In the genomic region with DNA sequence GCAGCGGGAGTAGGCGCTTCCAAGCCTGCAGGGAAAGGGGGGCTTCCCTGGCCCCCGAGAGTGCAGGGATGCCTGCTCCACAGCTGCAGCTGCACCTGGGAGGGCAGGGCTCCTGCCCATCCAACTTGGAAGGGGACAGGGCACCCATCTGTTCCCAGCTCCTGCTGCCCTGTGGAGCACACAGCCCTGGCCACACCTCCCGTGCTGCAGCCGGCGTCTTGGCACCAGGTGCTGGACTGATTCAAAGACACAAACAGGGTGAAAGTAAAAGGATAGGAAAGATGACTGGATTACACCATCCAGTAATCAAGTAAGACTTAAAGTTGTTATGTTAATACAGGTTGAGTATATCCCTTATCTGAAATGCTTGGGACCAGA, we compare ENCODE assay signal across 23 cellular contexts. TPM values are rescaled to one million over a fixed set of nuclear protein-coding genes. Genes with fewer than 3 reads are reported as not detected.
A peak's percentile ranks its signal among the peaks of the same experiment; 100 is the strongest.
DNase-seq lines count a peak whose midpoint lies in the region; ATAC-seq, FAIRE-seq and TF ChIP-seq lines count a peak whose summit lies in the region.
"Had no signal": no experiment of that assay in that cellular context is flagged by ENCODE, and none has a peak within 500 bp of the region (broad histone marks: within the 10 kb centered on the region; RNA-seq: fewer than 3 reads in every experiment).

No MANE protein-coding gene starts in this region.

- 0 out of 2 replicates have a peak, but pooled peaks have one; percentile 15 for TF ChIP-seq POLR2A in GM12892 (IDR thresholded peaks at IDR 0.05; ENCODE audit: low read depth, low read length)
- TF ChIP-seq POLR2A in HepG2 (IDR thresholded peaks at IDR 0.05; ENCODE audit: insufficient read depth in 1 of 2, low read depth in 2 of 2, low read length in 2 of 2), result no peak

- peak; percentile 81 for FAIRE-seq in GM12892 (lab: Jason Lieb, UNC)
- no peak for FAIRE-seq in HepG2 (lab: Jason Lieb, UNC)
- FAIRE-seq: A204.1, D721Med, GM12891, H54 had no signal

- H3K36me3 ChIP-seq in BLaER1 (peaks cover 100% of the 10 kb centered on the region), HepG2 (replicated peaks in 1 of 2; ENCODE audit: control insufficient read depth in 1 of 2, insufficient read depth in 2 of 2, low read length in 2 of 2) (peaks cover 13 to 33% of the 10 kb centered on the region in 2 experiments)

- H3K4me3 ChIP-seq in BLaER1 (peak overlapping the region; percentile 49), HepG2 (replicated peaks in 1 of 3; ENCODE audit: insufficient read depth in 1 of 3, low read depth in 2 of 3, low read length in 3 of 3) (no peak overlapping the region), coronary artery (no peak overlapping the region)
- H3K4me3 ChIP-seq: HAP-1 had no signal

- H4K20me1 ChIP-seq in BLaER1 (no peaks in the 10 kb centered on the region), HepG2 (ENCODE audit: insufficient read depth, low read length) (no peaks in the 10 kb centered on the region)

- H3K4me1 Mint-ChIP-seq in activated CD4-positive, alpha-beta T cell treated with anti-CD3 and anti-CD28 coated beads, Interleukin-2, amount 10 ng/mL, durations not matched to agents 24 days and 14 days, result peaks cover 18% of the 10 kb centered on the region
- peaks cover 22 to 25% of the 10 kb centered on the region in 2 donors for H3K4me1 Mint-ChIP-seq in natural killer cell treated with Interleukin-12 subunit alpha and Interleukin-12 subunit beta and Interleukin-15 and Interleukin-18, amount 100 ng/mL, for 72 hours (ENCODE audit: low read depth in 2 of 2)

- CTCF ChIA-PET in HepG2 (lab: Yijun Ruan, JAX; ENCODE audit: low intra/inter-chr PET ratio, low total read pairs), result no interaction called here

- TF ChIP-seq CTCF in HepG2 (CRISPR knock-in tag; IDR thresholded peaks at IDR 0.05) (no peak), coronary artery (IDR thresholded peaks at IDR 0.05) (no peak)

- intact Hi-C loops in HepG2 (cut with micrococcal nuclease; ENCODE audit: unreplicated experiment) (no loop called here), left ventricle myocardium superior (cut with micrococcal nuclease) (no loop called here)
- intact Hi-C loops in activated CD4-positive, alpha-beta T cell treated with anti-CD3 and anti-CD28 coated beads, Interleukin-2, amount 10 ng/mL, durations not matched to agents 24 days and 14 days (cut with micrococcal nuclease), result no loop called here

- ATAC-seq in HepG2, result peak; percentile 22; the same call in 1 of the 3 replicates
- no peak for ATAC-seq in left ventricle myocardium superior
- no peak for ATAC-seq in natural killer cell treated with Interleukin-12 subunit alpha and Interleukin-12 subunit beta and Interleukin-15 and Interleukin-18, amount 100 ng/mL, for 72 hours

- no peak overlapping the region for H3K4me3 Mint-ChIP-seq in activated CD4-positive, alpha-beta T cell treated with anti-CD3 and anti-CD28 coated beads, Interleukin-2, amount 10 ng/mL, durations not matched to agents 24 days and 14 days
- no peak overlapping the region for H3K4me3 Mint-ChIP-seq in natural killer cell treated with Interleukin-12 subunit alpha and Interleukin-12 subunit beta and Interleukin-15 and Interleukin-18, amount 100 ng/mL, for 72 hours
- H3K4me3 Mint-ChIP-seq: CD14-positive monocyte; CD4-positive, alpha-beta T cell; CD8-positive, alpha-beta memory T cell had no signal

- peaks cover 18% of the 10 kb centered on the region for H3K9me3 Mint-ChIP-seq in activated CD4-positive, alpha-beta T cell treated with anti-CD3 and anti-CD28 coated beads, Interleukin-2, amount 10 ng/mL, durations not matched to agents 24 days and 14 days
- peaks cover 4% of the 10 kb centered on the region for H3K9me3 Mint-ChIP-seq in natural killer cell treated with Interleukin-12 subunit alpha and Interleukin-12 subunit beta and Interleukin-15 and Interleukin-18, amount 100 ng/mL, for 72 hours

- H3K27ac ChIP-seq in BLaER1 (no peak overlapping the region), HepG2 (ENCODE audit: extremely low read length, insufficient read depth, low read length) (no peak overlapping the region), coronary artery (no peak overlapping the region)
- H3K27ac ChIP-seq: 22Rv1 had no signal

- H3K27me3 ChIP-seq in BLaER1 (no peaks in the 10 kb centered on the region), HepG2 (ENCODE audit: control insufficient read depth in 1 of 2, insufficient read depth in 2 of 2, low read length in 2 of 2) (no peaks in the 10 kb centered on the region)

- peaks cover 16% of the 10 kb centered on the region for H3K79me2 ChIP-seq in HepG2 (ENCODE audit: insufficient read depth, low read length)

- H3K27me3 Mint-ChIP-seq in activated CD4-positive, alpha-beta T cell treated with anti-CD3 and anti-CD28 coated beads, Interleukin-2, amount 10 ng/mL, durations not matched to agents 24 days and 14 days, result no peaks in the 10 kb centered on the region
- no peaks in the 10 kb centered on the region for H3K27me3 Mint-ChIP-seq in natural killer cell treated with Interleukin-12 subunit alpha and Interleukin-12 subunit beta and Interleukin-15 and Interleukin-18, amount 100 ng/mL, for 72 hours
- H3K27me3 Mint-ChIP-seq: CD4-positive, alpha-beta T cell; CD8-positive, alpha-beta memory T cell had no signal

- no peak overlapping the region for H3K4me2 ChIP-seq in BLaER1
- no peak overlapping the region for H3K4me2 ChIP-seq in HepG2 (ENCODE audit: low read depth, low read length)

- no peak overlapping the region for H2AFZ ChIP-seq in HepG2 (ENCODE audit: low read length)

- no peak for TF ChIP-seq EP300 in HepG2 (IDR thresholded peaks at IDR 0.05; ENCODE audit: low read depth in 2 of 2, low read length in 2 of 2)
- no peak for TF ChIP-seq EP300 in HepG2 (CRISPR knock-in tag; IDR thresholded peaks at IDR 0.05; ENCODE audit: borderline replicate concordance)

- 100% methylated on average over 4 of the region's 6 CpGs for WGBS in HepG2 (ENCODE audit: low lambda C conversion rate)

- H3K36me3 Mint-ChIP-seq in activated CD4-positive, alpha-beta T cell treated with anti-CD3 and anti-CD28 coated beads, Interleukin-2, amount 10 ng/mL, durations not matched to agents 24 days and 14 days (ENCODE audit: low read depth), result peaks cover 97% of the 10 kb centered on the region
- peaks cover 43% of the 10 kb centered on the region for H3K36me3 Mint-ChIP-seq in natural killer cell treated with Interleukin-12 subunit alpha and Interleukin-12 subunit beta and Interleukin-15 and Interleukin-18, amount 100 ng/mL, for 72 hours

- H3K27ac Mint-ChIP-seq in activated CD4-positive, alpha-beta T cell treated with anti-CD3 and anti-CD28 coated beads, Interleukin-2, amount 10 ng/mL, durations not matched to agents 24 days and 14 days, result no peak overlapping the region
- H3K27ac Mint-ChIP-seq in natural killer cell treated with Interleukin-12 subunit alpha and Interleukin-12 subunit beta and Interleukin-15 and Interleukin-18, amount 100 ng/mL, for 72 hours, result no peak overlapping the region
- H3K27ac Mint-ChIP-seq: CD14-positive monocyte; CD4-positive, alpha-beta T cell had no signal

- POLR2A ChIA-PET in HepG2 (lab: Yijun Ruan, JAX), result interaction anchor here (0.7 to 1.1 kb wide), 2 partner anchors 14 to 15 kb away, joined by 3 to 4 read pairs; partner anchors contain the start of genes ATM and NPAT

- DNase-seq in GM12892 (ENCODE audit: insufficient read length) (no peak), cerebellar cortex (ENCODE audit: low spot score) (peak; percentile 55), HepG2 (ENCODE audit: low spot score) (no peak), left ventricle myocardium superior (no peak), coronary artery (ENCODE audit: low spot score) (no peak)
- DNase-seq in activated CD4-positive, alpha-beta T cell treated with anti-CD3 and anti-CD28 coated beads, Interleukin-2, amount 10 ng/mL, durations not matched to agents 24 days and 14 days, result no peak
- DNase-seq in natural killer cell treated with Interleukin-12 subunit alpha and Interleukin-12 subunit beta and Interleukin-15 and Interleukin-18, amount 100 ng/mL, for 72 hours (ENCODE audit: low spot score), result no peak
- DNase-seq: ACHN; CD4-positive, alpha-beta T cell; CD8-positive, alpha-beta memory T cell; DMS 273 treated with DMSO at 0.1 percent for 48 hours; DMS79; EL; GF-D8; GOT3 had no signal

- H3K9me3 ChIP-seq in BLaER1 (peaks cover 98% of the 10 kb centered on the region), HepG2 (ENCODE audit: low read length) (no peaks in the 10 kb centered on the region)

- peaks cover 6% of the 10 kb centered on the region; the same call in 1 of the 2 replicates for H3K4me1 ChIP-seq in BLaER1
- H3K4me1 ChIP-seq in HepG2 (ENCODE audit: insufficient read depth, low read length), result 0 out of 2 replicates have a peak, but pooled peaks cover 6% of the 10 kb centered on the region
- H3K4me1 ChIP-seq: HAP-1 had no signal

- in situ Hi-C loops in HepG2 (cut with HindIII; ENCODE audit: extremely low pct_ligation_motif_present, low pct_unique_long_range_greater_than_20kb), result no loop called here

- H3K9ac ChIP-seq in BLaER1 (no peak overlapping the region), HepG2 (ENCODE audit: insufficient read depth, low read depth, low read length) (no peak overlapping the region)

- no TSS peak for BruUV-seq in HepG2 (replicated peaks; lab: Mats Ljungman, UMichigan)

- no peak for TF ChIP-seq RAD21 in HepG2 (CRISPR knock-in tag; IDR thresholded peaks at IDR 0.05)

RNA-seq across cellular contexts. Expression of gene NPAT, which starts 14.8 kb away (rescaled TPM):
- polyA plus RNA-seq in GM12892 (2012; ENCODE audit: missing spikeins), result 13.1 TPM
- total RNA-seq in HepG2 (2016; rRNA removed; fragmentation: Illumina TruSeq; extraction: Trizol) (11.2 and 16.8 TPM in 2 replicates), left ventricle myocardium superior (9.0 TPM)
- 3.0 and 3.6 TPM in 2 replicates for total RNA-seq in HepG2 (2016; cell fraction: cytosol; rRNA removed; fragmentation: Illumina TruSeq; extraction: Trizol; ENCODE audit: low read depth)
- 11.0 and 16.0 TPM in 2 replicates for total RNA-seq in HepG2 (2016; cell fraction: insoluble cytoplasmic fraction; rRNA removed; fragmentation: Illumina TruSeq; extraction: Trizol)
- total RNA-seq in HepG2 (2016; cell fraction: membrane; rRNA removed; fragmentation: Illumina TruSeq; extraction: Trizol), result 5.2 and 6.0 TPM in 2 replicates
- 14.8 and 18.0 TPM in 2 replicates for total RNA-seq in HepG2 (2016; cell fraction: nucleus; rRNA removed; fragmentation: Illumina TruSeq; extraction: Trizol)
- polyA plus RNA-seq in HepG2 (2011; rRNA removed), result 3.5 and 4.4 TPM in 2 replicates
- polyA plus RNA-seq in HepG2 (2011; cell fraction: cytosol; rRNA removed), result 1.6 and 2.5 TPM in 2 replicates
- 4.4 and 4.5 TPM in 2 replicates for polyA plus RNA-seq in HepG2 (2011; cell fraction: nucleus; rRNA removed)
- 3.2 and 4.8 TPM in 2 replicates for polyA plus RNA-seq in HepG2 (2012)
- polyA plus RNA-seq in HepG2 (2016; cell fraction: cytosol; fragmentation: Illumina TruSeq; extraction: Trizol; ENCODE audit: low read depth), result 0.24 and 0.34 TPM in 2 replicates
- polyA plus RNA-seq in HepG2 (2016; cell fraction: insoluble cytoplasmic fraction; fragmentation: Illumina TruSeq; extraction: Trizol; ENCODE audit: low read depth), result 10.1 TPM in 2 replicates
- polyA plus RNA-seq in HepG2 (2016; cell fraction: membrane; fragmentation: Illumina TruSeq; extraction: Trizol; ENCODE audit: low read depth), result 0.60 and 0.72 TPM in 2 replicates
- 13.1 and 17.1 TPM in 2 replicates for polyA plus RNA-seq in HepG2 (2016; cell fraction: nucleus; fragmentation: Illumina TruSeq; extraction: Trizol; ENCODE audit: insufficient read depth, low read depth)
- 10.1 and 20.2 TPM in 2 replicates for polyA minus RNA-seq in HepG2 (2011; rRNA and poly(A)+ RNA removed; ENCODE audit: low replicate concordance)
- 6.4 and 7.4 TPM in 2 replicates for polyA minus RNA-seq in HepG2 (2011; cell fraction: cytosol; rRNA and poly(A)+ RNA removed)
- 26.0 and 33.7 TPM in 2 replicates for polyA minus RNA-seq in HepG2 (2011; cell fraction: nucleus; rRNA and poly(A)+ RNA removed)
- 29.3 and 29.8 TPM in 2 replicates for total RNA-seq in activated CD4-positive, alpha-beta T cell treated with anti-CD3 and anti-CD28 coated beads, Interleukin-2, amount 10 ng/mL, durations not matched to agents 24 days and 14 days
- total RNA-seq in natural killer cell treated with Interleukin-12 subunit alpha and Interleukin-12 subunit beta and Interleukin-15 and Interleukin-18, amount 100 ng/mL, for 72 hours, result 10 to 100 TPM; 31.1 to 35.8 TPM

RNA-seq across cellular contexts. Expression of gene ATM, which starts 15.2 kb away (rescaled TPM):
- polyA plus RNA-seq in GM12892 (2012; ENCODE audit: missing spikeins), result 55.5 TPM
- total RNA-seq in HepG2 (2016; rRNA removed; fragmentation: Illumina TruSeq; extraction: Trizol), result 61.1 and 71.6 TPM in 2 replicates
- total RNA-seq in HepG2 (2016; cell fraction: cytosol; rRNA removed; fragmentation: Illumina TruSeq; extraction: Trizol; ENCODE audit: low read depth), result 43.6 and 66.5 TPM in 2 replicates
- total RNA-seq in HepG2 (2016; cell fraction: insoluble cytoplasmic fraction; rRNA removed; fragmentation: Illumina TruSeq; extraction: Trizol), result 64.7 and 69.5 TPM in 2 replicates
- 41.9 and 47.7 TPM in 2 replicates for total RNA-seq in HepG2 (2016; cell fraction: membrane; rRNA removed; fragmentation: Illumina TruSeq; extraction: Trizol)
- 142 and 164 TPM in 2 replicates for total RNA-seq in HepG2 (2016; cell fraction: nucleus; rRNA removed; fragmentation: Illumina TruSeq; extraction: Trizol)
- polyA plus RNA-seq in HepG2 (2011; rRNA removed), result 39.5 and 40.0 TPM in 2 replicates
- 11.0 and 21.3 TPM in 2 replicates for polyA plus RNA-seq in HepG2 (2011; cell fraction: cytosol; rRNA removed)
- polyA plus RNA-seq in HepG2 (2011; cell fraction: nucleus; rRNA removed), result 67.8 and 83.9 TPM in 2 replicates
- 24.1 and 34.9 TPM in 2 replicates for polyA plus RNA-seq in HepG2 (2012)
- polyA plus RNA-seq in HepG2 (2016; cell fraction: cytosol; fragmentation: Illumina TruSeq; extraction: Trizol; ENCODE audit: low read depth), result 2.1 and 2.6 TPM in 2 replicates
- 35.5 and 37.3 TPM in 2 replicates for polyA plus RNA-seq in HepG2 (2016; cell fraction: insoluble cytoplasmic fraction; fragmentation: Illumina TruSeq; extraction: Trizol; ENCODE audit: low read depth)
- 4.3 and 5.2 TPM in 2 replicates for polyA plus RNA-seq in HepG2 (2016; cell fraction: membrane; fragmentation: Illumina TruSeq; extraction: Trizol; ENCODE audit: low read depth)
- 118 and 119 TPM in 2 replicates for polyA plus RNA-seq in HepG2 (2016; cell fraction: nucleus; fragmentation: Illumina TruSeq; extraction: Trizol; ENCODE audit: insufficient read depth, low read depth)
- polyA minus RNA-seq in HepG2 (2011; rRNA and poly(A)+ RNA removed; ENCODE audit: low replicate concordance), result 51.6 and 65.8 TPM in 2 replicates
- 24.1 and 39.3 TPM in 2 replicates for polyA minus RNA-seq in HepG2 (2011; cell fraction: cytosol; rRNA and poly(A)+ RNA removed)
- 500 and 521 TPM in 2 replicates for polyA minus RNA-seq in HepG2 (2011; cell fraction: nucleus; rRNA and poly(A)+ RNA removed)
- total RNA-seq in left ventricle myocardium superior, result 33.3 TPM
- total RNA-seq in activated CD4-positive, alpha-beta T cell treated with anti-CD3 and anti-CD28 coated beads, Interleukin-2, amount 10 ng/mL, durations not matched to agents 24 days and 14 days, result 37.6 and 42.5 TPM in 2 replicates
- 100 to 1,000 TPM in 1 of 2 donors, 10 to 100 TPM in 1; 86.4 to 107 TPM for total RNA-seq in natural killer cell treated with Interleukin-12 subunit alpha and Interleukin-12 subunit beta and Interleukin-15 and Interleukin-18, amount 100 ng/mL, for 72 hours
